In genomic region chr11:6251990-6252473, GRCh38 we compare ENCODE assay signal across 1 cellular context.
TF ChIP-seq lines count a peak whose summit lies in the region.

No MANE protein-coding gene starts in this region.

TF ChIP-seq in GM12878, 131 proteins besides CTCF, POLR2A, EP300 and RAD21:
- TF ChIP-seq SMARCA5 (IDR thresholded peaks at IDR 0.05) (no peak), ZSCAN29 (IDR thresholded peaks at IDR 0.05) (no peak)
